In genomic region chr10:129385600-129385999, GRCh38 we compare ENCODE assay signal across 1 cellular context.
TF ChIP-seq lines count a peak whose summit lies in the region.

No MANE protein-coding gene starts in this region.

TF ChIP-seq in SK-N-SH, 30 proteins besides CTCF, POLR2A, EP300 and RAD21:
- TF ChIP-seq JUND (IDR thresholded peaks at IDR 0.05) (no peak), NRF1 (IDR thresholded peaks at IDR 0.05; ENCODE audit: low read depth, low read length) (no peak), NFIC (IDR thresholded peaks at IDR 0.05; ENCODE audit: borderline replicate concordance) (no peak), POLR2AphosphoS5 (IDR thresholded peaks at IDR 0.05; ENCODE audit: low read depth, low read length) (no peak), YY1 (IDR thresholded peaks at IDR 0.05; ENCODE audit: low read depth) (no peak), RFX5 (IDR thresholded peaks at IDR 0.05; ENCODE audit: low read length) (no peak), MEF2A (IDR thresholded peaks at IDR 0.05; ENCODE audit: borderline replicate concordance, low read depth) (no peak)
